12 cellular contexts compared by ENCODE assay signal in genomic region chr6:108134213-108134973, GRCh38. TPM values are rescaled to one million over a fixed set of nuclear protein-coding genes. Genes with fewer than 3 reads are reported as not detected.
DNase-seq lines count a peak whose midpoint lies in the region; ATAC-seq and TF ChIP-seq lines count a peak whose summit lies in the region.
"Had no signal": no experiment of that assay in that cellular context is flagged by ENCODE, and none has a peak within 500 bp of the region (broad histone marks: within the 10 kb centered on the region; RNA-seq: fewer than 3 reads in every experiment).

No MANE protein-coding gene starts in this region.

- no peaks in the 10 kb centered on the region for H3K9me3 ChIP-seq in mucosa of descending colon

- TF ChIP-seq CTCF in 22Rv1 (IDR thresholded peaks at IDR 0.05) = no peak
- TF ChIP-seq CTCF in nephron (IDR thresholded peaks at IDR 0.05; ENCODE audit: unreplicated experiment in 3 of 3) = no peak
- TF ChIP-seq CTCF in mucosa of descending colon (IDR thresholded peaks at IDR 0.05) = no peak

- H3K4me3 ChIP-seq in mucosa of descending colon = no peak overlapping the region

- peak overlapping the region; percentile 70 to 83 (median 73) for H3K4me3 Mint-ChIP-seq in nephron

- peak overlapping the region in 2 of 3 experiments; percentile 52 to 58 for H3K27ac Mint-ChIP-seq in nephron

- no peaks in the 10 kb centered on the region for H3K9me3 Mint-ChIP-seq in nephron

- DNase-seq in HEK293T (ENCODE audit: extremely low spot score) (peak; percentile 26), cerebellar cortex (ENCODE audit: low spot score) (peak; percentile 14), mucosa of descending colon (no peak)

- ATAC-seq in mucosa of descending colon (no peak), HG03378 (IDR thresholded peaks at IDR 0.05; ENCODE audit: unreplicated experiment) (no peak), HG02852 (IDR thresholded peaks at IDR 0.05; ENCODE audit: unreplicated experiment) (no peak), GM18520 (IDR thresholded peaks at IDR 0.05; ENCODE audit: unreplicated experiment) (no peak)

- intact Hi-C loops in mucosa of descending colon (cut with DNase I, micrococcal nuclease) = no loop called here

- peaks cover 13% of the 10 kb centered on the region for H3K4me1 Mint-ChIP-seq in nephron

- H3K27me3 Mint-ChIP-seq in nephron (ENCODE audit: low read depth) = peaks cover 97% of the 10 kb centered on the region

- H3K4me1 ChIP-seq in mucosa of descending colon (ENCODE audit: low read depth) = no peaks in the 10 kb centered on the region

- H3K36me3 Mint-ChIP-seq in nephron (ENCODE audit: low read depth) = no peaks in the 10 kb centered on the region

- no peaks in the 10 kb centered on the region for H3K36me3 ChIP-seq in mucosa of descending colon (ENCODE audit: low read depth)

- H3K27ac ChIP-seq in 22Rv1 = peak overlapping the region; percentile 54; the same call in 1 of the 2 replicates

- CTCF ChIA-PET in HEK293T (lab: Yijun Ruan, JAX) = interaction anchor here (1.3 to 1.5 kb wide), 2 partner anchors 22 to 357 kb away, joined by 5 read pairs; no protein-coding TSS in a partner anchor

- POLR2A ChIA-PET in HEK293T (lab: Yijun Ruan, JAX) = interaction anchor here (0.6 to 2.6 kb wide), 7 partner anchors 10 to 340 kb away, joined by 3 to 17 read pairs (median 7); partner anchors contain the start of genes NR2E1 and SNX3

TF ChIP-seq in HEK293T, 16 proteins besides CTCF, POLR2A, EP300 and RAD21:
- no peak for TF ChIP-seq HDGF (IDR thresholded peaks at IDR 0.05; ENCODE audit: borderline replicate concordance)
- TF ChIP-seq FOXA1 (IDR thresholded peaks at IDR 0.05) = no peak
- no peak for TF ChIP-seq FOXK2 (IDR thresholded peaks at IDR 0.05)
- no peak for TF ChIP-seq SP1 (IDR thresholded peaks at IDR 0.05)
- no peak for TF ChIP-seq SUZ12 (IDR thresholded peaks at IDR 0.05)
- TF ChIP-seq FOXM1 (IDR thresholded peaks at IDR 0.05; ENCODE audit: borderline replicate concordance) = no peak
- TF ChIP-seq ELF4 (IDR thresholded peaks at IDR 0.05) = no peak
- TF ChIP-seq BHLHE40 (IDR thresholded peaks at IDR 0.05; ENCODE audit: borderline replicate concordance) = no peak
- TF ChIP-seq CTBP1 (IDR thresholded peaks at IDR 0.05; ENCODE audit: borderline replicate concordance) = no peak
- TF ChIP-seq PKNOX1 (IDR thresholded peaks at IDR 0.05) = no peak
- no peak for TF ChIP-seq ZNF384 (IDR thresholded peaks at IDR 0.05)
- TF ChIP-seq TARDBP (IDR thresholded peaks at IDR 0.05) = no peak
- no peak for TF ChIP-seq NFRKB (IDR thresholded peaks at IDR 0.05)
- TF ChIP-seq ARNT (IDR thresholded peaks at IDR 0.05) = no peak
- TF ChIP-seq LEF1 (IDR thresholded peaks at IDR 0.05; ENCODE audit: borderline replicate concordance) = no peak
- no peak for TF ChIP-seq L3MBTL2 (conservative IDR thresholded peaks at IDR 0.05)

RNA-seq across cellular contexts. Expression of gene NR2E1, which starts 31.4 kb away (rescaled TPM):
- total RNA-seq in mucosa of descending colon = not detected
- total RNA-seq: aorta; LHCN-M2; subcutaneous adipose tissue; T-helper 2 cell treated with Interferon-gamma antibody and Interleukin-4, amounts not matched to agents 100 ng/mL and 5 ng/mL, for 36 hours had no signal

RNA-seq across cellular contexts. Expression of gene OSTM1, which starts 59.9 kb away (rescaled TPM):
- 10 to 100 TPM; 24.6 to 67.5 (median 32.1) TPM for total RNA-seq in mucosa of descending colon

Comparison
In these comparisons a context has a peak if more than half of its experiments do, and no peak if none do; other contexts are left out.
1. DNase-seq: peak in HEK293T (single experiment) and cerebellar cortex (single experiment); none in mucosa of descending colon (0 of 3).